In genomic region chr2:12007282-12007681, GRCh38 we compare ENCODE assay signal across 2 cellular contexts.
TF ChIP-seq lines count a peak whose summit lies in the region.

No MANE protein-coding gene starts in this region.

TF ChIP-seq in SK-N-SH, 30 proteins besides CTCF, POLR2A, EP300 and RAD21 (continued from another document):
- TF ChIP-seq IRF3 (IDR thresholded peaks at IDR 0.05; ENCODE audit: low read depth, low read length) (no peak), TAF1 (IDR thresholded peaks at IDR 0.05; ENCODE audit: borderline replicate concordance, low read depth, low read length) (no peak), CHD2 (IDR thresholded peaks at IDR 0.05; ENCODE audit: low read length, partially characterized antibody) (no peak), SMC3 (IDR thresholded peaks at IDR 0.05; ENCODE audit: low read depth, low read length) (no peak), RCOR1 (IDR thresholded peaks at IDR 0.05; ENCODE audit: low read length) (no peak)
TF ChIP-seq in SK-N-SH: peak in this region for 0.

TF ChIP-seq in SK-N-SH treated with all-trans-retinoic acid at 6 μM for 48 hours, 23 proteins besides CTCF, POLR2A, EP300 and RAD21 (continued from another document):
- TF ChIP-seq TSHZ2 (CRISPR knock-in tag; IDR thresholded peaks at IDR 0.05), result no peak
- TF ChIP-seq POU6F1 (CRISPR knock-in tag; IDR thresholded peaks at IDR 0.05; ENCODE audit: borderline replicate concordance, low read depth), result no peak
- TF ChIP-seq CSDC2 (CRISPR knock-in tag; IDR thresholded peaks at IDR 0.05), result no peak
- no peak for TF ChIP-seq ZC3H10 (CRISPR knock-in tag; IDR thresholded peaks at IDR 0.05)
- no peak for TF ChIP-seq BACH2 (CRISPR knock-in tag; IDR thresholded peaks at IDR 0.05; ENCODE audit: borderline replicate concordance)
- no peak for TF ChIP-seq ARNTL (CRISPR knock-in tag; IDR thresholded peaks at IDR 0.05; ENCODE audit: borderline replicate concordance, low read depth)
- TF ChIP-seq OSR1 (CRISPR knock-in tag; IDR thresholded peaks at IDR 0.05), result no peak
- no peak for TF ChIP-seq PPARA (CRISPR knock-in tag; IDR thresholded peaks at IDR 0.05; ENCODE audit: borderline replicate concordance)
